In the genomic region with DNA sequence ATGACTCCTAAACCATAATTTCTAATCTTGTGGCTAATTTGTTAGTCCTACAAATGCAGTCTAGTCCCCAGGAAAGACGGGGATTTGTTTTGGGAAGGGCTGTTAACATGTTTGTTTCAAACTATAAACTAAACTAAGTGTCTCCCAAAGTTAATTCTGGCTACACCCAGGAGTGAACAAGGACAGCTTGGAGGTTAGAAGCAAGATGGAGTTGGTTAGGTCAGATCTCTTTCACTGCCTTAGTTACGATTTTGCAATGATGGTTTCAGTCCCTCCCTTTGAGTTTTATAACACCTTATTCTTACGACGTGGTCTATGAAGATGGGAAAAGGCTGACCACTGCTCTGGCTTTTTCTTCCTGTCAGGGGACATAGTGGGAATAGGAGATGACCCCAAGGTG, we compare ENCODE assay signal across 1 cellular context.
TF ChIP-seq lines count a peak whose summit lies in the region.

No MANE protein-coding gene starts in this region.

TF ChIP-seq in GM23338, 12 proteins besides CTCF, POLR2A, EP300 and RAD21 (continued from another document):
- no peak for TF ChIP-seq REST (IDR thresholded peaks at IDR 0.05; ENCODE audit: unreplicated experiment)
- TF ChIP-seq ZNF114 (CRISPR knock-in tag; IDR thresholded peaks at IDR 0.05), result no peak
